In the genomic region with DNA sequence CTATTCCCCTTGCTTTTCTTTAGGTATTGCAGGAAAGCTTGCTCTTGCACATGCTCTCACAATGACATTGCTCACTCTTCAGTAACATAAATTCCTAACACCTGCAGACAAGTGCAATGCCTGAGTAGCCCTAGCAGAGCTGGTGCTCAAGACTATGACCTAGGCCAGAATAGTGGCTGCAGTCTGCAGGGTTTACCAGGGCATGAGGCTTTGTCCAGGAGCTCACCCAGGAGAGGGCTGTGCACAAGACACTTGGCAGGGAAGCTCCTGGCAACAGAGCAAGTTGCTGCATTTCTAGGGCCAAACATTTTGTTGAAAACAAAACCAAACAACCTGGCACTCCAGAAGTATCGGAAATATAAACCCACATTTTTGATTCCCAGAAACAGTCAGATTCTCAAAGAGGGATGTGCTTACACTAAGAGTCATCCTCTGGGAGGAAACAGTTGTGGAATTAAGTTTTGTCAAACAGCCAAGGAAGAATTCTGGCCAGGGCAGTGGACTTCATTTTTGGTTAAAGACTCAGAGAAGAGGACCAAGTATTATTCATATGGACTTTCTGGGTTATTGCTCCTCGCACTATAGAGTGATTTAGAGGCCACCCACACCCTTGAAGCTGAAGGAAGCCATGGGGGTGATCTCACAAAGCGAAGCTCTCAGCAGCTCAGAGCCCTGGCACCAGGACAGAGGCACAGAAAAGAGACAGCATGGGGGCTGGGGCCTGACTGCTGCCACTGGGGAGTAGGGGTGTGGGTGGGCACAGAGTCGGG, we compare ENCODE assay signal across 13 cellular contexts. TPM values are rescaled to one million over a fixed set of nuclear protein-coding genes. Genes with fewer than 3 reads are reported as not detected.
DNase-seq lines count a peak whose midpoint lies in the region; ATAC-seq, FAIRE-seq and TF ChIP-seq lines count a peak whose summit lies in the region.
"Had no signal": no experiment of that assay in that cellular context is flagged by ENCODE, and none has a peak within 500 bp of the region (broad histone marks: within the 10 kb centered on the region; RNA-seq: fewer than 3 reads in every experiment).

No MANE protein-coding gene starts in this region.

- TF ChIP-seq CTCF in astrocyte (IDR thresholded peaks at IDR 0.05; ENCODE audit: insufficient read depth, low read depth, low read length) (no peak), hepatocyte (IDR thresholded peaks at IDR 0.05; ENCODE audit: poor library complexity) (no peak), body of pancreas (IDR thresholded peaks at IDR 0.05) (no peak)

- H3K27ac ChIP-seq in astrocyte (ENCODE audit: low read depth, low read length) = peak overlapping the region; percentile 34
- peak overlapping the region; percentile 42 for H3K27ac ChIP-seq in hepatocyte
- peak overlapping the region; percentile 97 for H3K27ac ChIP-seq in subcutaneous abdominal adipose tissue (ENCODE audit: low read depth, low read length)
- no peak overlapping the region for H3K27ac ChIP-seq in body of pancreas
- H3K27ac ChIP-seq: A549, SJSA1 had no signal

- H3K4me1 Mint-ChIP-seq in activated T-cell treated with anti-CD3 and anti-CD28 coated beads, Interleukin-2, amount 50 U/mL, for 24 hours (ENCODE audit: low read depth) = no peaks in the 10 kb centered on the region
- peaks cover 26% of the 10 kb centered on the region for H3K4me1 Mint-ChIP-seq in astrocyte (ENCODE audit: low read depth, unreplicated experiment)

- no peak overlapping the region for H3K4me3 Mint-ChIP-seq in activated T-cell treated with anti-CD3 and anti-CD28 coated beads, Interleukin-2, amount 50 U/mL, for 24 hours
- H3K4me3 Mint-ChIP-seq in astrocyte (ENCODE audit: unreplicated experiment) = no peak overlapping the region
- H3K4me3 Mint-ChIP-seq: activated naive CD8-positive, alpha-beta T cell had no signal

- ATAC-seq in body of pancreas = no peak
- ATAC-seq: A549, left colon had no signal

- H3K4me3 ChIP-seq in astrocyte (ENCODE audit: insufficient read depth, low read depth, low read length) (no peak overlapping the region), hepatocyte (no peak overlapping the region), subcutaneous abdominal adipose tissue (ENCODE audit: low read depth in 1 of 5, low read length in 5 of 5) (peak overlapping the region in 1 of 5 donors; percentile 30), body of pancreas (no peak overlapping the region)
- H3K4me3 ChIP-seq: A549, SJSA1 had no signal

- H4K20me1 ChIP-seq in astrocyte (ENCODE audit: insufficient read depth, low read length) (peaks cover 62% of the 10 kb centered on the region), hepatocyte (ENCODE audit: insufficient read depth, poor library complexity, severe bottlenecking) (peaks cover 4% of the 10 kb centered on the region)

- H3K27ac Mint-ChIP-seq in activated T-cell treated with anti-CD3 and anti-CD28 coated beads, Interleukin-2, amount 50 U/mL, for 24 hours = peak overlapping the region; percentile 75
- no peak overlapping the region for H3K27ac Mint-ChIP-seq in astrocyte (ENCODE audit: unreplicated experiment)
- H3K27ac Mint-ChIP-seq: activated naive CD8-positive, alpha-beta T cell had no signal

- H3K9ac ChIP-seq in astrocyte (ENCODE audit: low read length) = no peak overlapping the region
- H3K9ac ChIP-seq in subcutaneous abdominal adipose tissue (ENCODE audit: low read length in 5 of 5) = peak overlapping the region in 2 of 5 donors; percentile 26 to 27

- intact Hi-C loops in body of pancreas (cut with DNase I) = no loop called here

- H3K36me3 Mint-ChIP-seq in activated T-cell treated with anti-CD3 and anti-CD28 coated beads, Interleukin-2, amount 50 U/mL, for 24 hours (ENCODE audit: low read depth) = peaks cover 99% of the 10 kb centered on the region
- H3K36me3 Mint-ChIP-seq in astrocyte (ENCODE audit: low read depth, unreplicated experiment) = peaks cover 11% of the 10 kb centered on the region

- no peaks in the 10 kb centered on the region for H3K27me3 Mint-ChIP-seq in activated T-cell treated with anti-CD3 and anti-CD28 coated beads, Interleukin-2, amount 50 U/mL, for 24 hours
- no peaks in the 10 kb centered on the region for H3K27me3 Mint-ChIP-seq in astrocyte (ENCODE audit: low read depth, unreplicated experiment)
- H3K27me3 Mint-ChIP-seq: activated naive CD8-positive, alpha-beta T cell had no signal

- H3K9me3 Mint-ChIP-seq in activated T-cell treated with anti-CD3 and anti-CD28 coated beads, Interleukin-2, amount 50 U/mL, for 24 hours = no peaks in the 10 kb centered on the region
- no peaks in the 10 kb centered on the region for H3K9me3 Mint-ChIP-seq in astrocyte (ENCODE audit: unreplicated experiment)

- H3K9me3 ChIP-seq in astrocyte (ENCODE audit: insufficient read depth, low read depth, low read length) (no peaks in the 10 kb centered on the region), hepatocyte (ENCODE audit: low read depth) (no peaks in the 10 kb centered on the region), subcutaneous abdominal adipose tissue (ENCODE audit: control insufficient read depth in 5 of 5, low read length in 5 of 5) (no peaks in the 10 kb centered on the region), body of pancreas (no peaks in the 10 kb centered on the region)
- H3K9me3 ChIP-seq: A549, SJSA1 had no signal

- DNase-seq in activated T-cell treated with anti-CD3 and anti-CD28 coated beads, Interleukin-2, amount 50 U/mL, for 24 hours = no peak
- DNase-seq in activated T-cell treated with anti-CD3 and anti-CD28 coated beads for 4 hours (no peak), astrocyte (ENCODE audit: low read depth) (peak; percentile 94), hepatocyte (ENCODE audit: low spot score) (no peak), body of pancreas (no peak)
- DNase-seq in stimulated activated naive CD4-positive, alpha-beta T cell treated with Interleukin-2 at 50 U/mL for 16 hours (lab: John Stamatoyannopoulos, UW) = no peak
- DNase-seq in effector CD4-positive, alpha-beta T cell = no peak
- DNase-seq: NCI-H187 had no signal

- TF ChIP-seq POLR2A in body of pancreas (IDR thresholded peaks at IDR 0.05) = no peak

- H2AFZ ChIP-seq in astrocyte (ENCODE audit: low read depth, low read length) (no peak overlapping the region), hepatocyte (no peak overlapping the region)

- peaks cover 36% of the 10 kb centered on the region for H3K4me1 ChIP-seq in astrocyte (ENCODE audit: insufficient read depth, low read length)
- H3K4me1 ChIP-seq in hepatocyte (ENCODE audit: insufficient read depth) = peaks cover 16% of the 10 kb centered on the region
- H3K4me1 ChIP-seq in subcutaneous abdominal adipose tissue (ENCODE audit: control insufficient read depth in 5 of 5, insufficient read depth in 5 of 5, low read length in 5 of 5) = peaks cover 20 to 61% (median 51%) of the 10 kb centered on the region in 5 donors
- H3K4me1 ChIP-seq in body of pancreas = no peaks in the 10 kb centered on the region
- H3K4me1 ChIP-seq: A549 had no signal

- H3K36me3 ChIP-seq in astrocyte (ENCODE audit: insufficient read depth, low read length) (peaks cover 37% of the 10 kb centered on the region), hepatocyte (replicated peaks; ENCODE audit: insufficient read depth, low read depth) (no peaks in the 10 kb centered on the region), subcutaneous abdominal adipose tissue (ENCODE audit: control insufficient read depth in 5 of 5, insufficient read depth in 5 of 5, low read length in 5 of 5) (peaks cover 0 to 33% (median 16%) of the 10 kb centered on the region in 5 donors), body of pancreas (replicated peaks in 1 of 2; ENCODE audit: insufficient read depth in 1 of 2, low read depth in 2 of 2) (peaks cover 0 to 7% of the 10 kb centered on the region in 2 donors)

- H3K4me2 ChIP-seq in astrocyte (ENCODE audit: low read length) (peak overlapping the region; percentile 65), hepatocyte (no peak overlapping the region)
- H3K4me2 ChIP-seq: A549 had no signal

- WGBS in hepatocyte (ENCODE audit: low lambda C conversion rate, missing lambda C conversion rate) = 87% methylated on average over 4 of the region's 4 CpGs
- WGBS in body of pancreas, 2 donors = 84 to 89% methylated on average over 4 of the region's 4 CpGs

- H3K27me3 ChIP-seq in astrocyte (ENCODE audit: insufficient read depth, low read length) (no peaks in the 10 kb centered on the region), hepatocyte (no peaks in the 10 kb centered on the region), subcutaneous abdominal adipose tissue (ENCODE audit: control insufficient read depth in 5 of 5, insufficient read depth in 4 of 5, low read length in 5 of 5) (no peaks in the 10 kb centered on the region), body of pancreas (no peaks in the 10 kb centered on the region)
- H3K27me3 ChIP-seq: SJSA1 had no signal

- peak; percentile 93 for FAIRE-seq in astrocyte (lab: Jason Lieb, UNC)
- FAIRE-seq: A549 had no signal

- H3K79me2 ChIP-seq in astrocyte (ENCODE audit: insufficient read depth, low read length) = peaks cover 5% of the 10 kb centered on the region
- H3K79me2 ChIP-seq in hepatocyte = peaks cover 13% of the 10 kb centered on the region

- H3K9me2 ChIP-seq in hepatocyte (replicated peaks; ENCODE audit: insufficient read depth) = no peaks in the 10 kb centered on the region

RNA-seq across cellular contexts. Expression of a gene that starts 44.9 kb away (rescaled TPM):
- total RNA-seq in astrocyte (121 and 143 TPM in 2 replicates), hepatocyte (304 and 311 TPM in 2 replicates), body of pancreas (100 to 1,000 TPM in 1 of 2 donors, 10 to 100 TPM in 1; 78.9 to 142 TPM)
- 180 and 198 TPM in 2 replicates for polyA plus RNA-seq in hepatocyte

Comparison
In these comparisons a context has a peak if more than half of its experiments do, and no peak if none do; other contexts are left out.
1. H3K27ac ChIP-seq: peak in astrocyte (single experiment), hepatocyte (single experiment) and subcutaneous abdominal adipose tissue (single experiment); none in body of pancreas (0 of 4).